In the genomic region with DNA sequence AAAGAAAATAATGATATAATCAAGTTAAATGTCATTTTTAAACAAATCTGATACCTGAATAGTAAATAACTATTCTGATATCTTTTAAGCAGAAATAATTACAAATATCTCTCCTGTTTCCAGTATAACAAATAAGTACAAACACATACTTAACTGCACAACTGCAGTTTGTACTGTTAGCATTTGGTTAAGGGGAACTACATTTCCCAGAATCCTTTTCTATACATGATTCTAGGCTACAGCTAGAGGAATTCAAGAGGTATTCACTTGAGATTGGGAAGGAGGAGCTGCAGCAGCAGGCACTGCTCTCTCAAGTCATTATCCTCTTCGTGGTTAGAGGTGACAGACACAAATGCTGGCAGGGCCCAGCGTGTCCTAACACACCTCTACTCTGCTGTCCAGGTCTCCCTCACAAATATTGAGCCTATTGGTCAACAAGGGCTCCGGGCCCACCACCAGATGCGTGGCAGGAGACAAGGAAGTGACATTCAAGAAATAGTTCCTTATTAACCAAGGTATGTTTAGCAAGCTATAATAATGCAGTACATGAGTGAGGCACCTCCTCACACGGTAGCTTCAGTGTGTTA, we compare ENCODE assay signal across 9 cellular contexts.
DNase-seq lines count a peak whose midpoint lies in the region; ATAC-seq and TF ChIP-seq lines count a peak whose summit lies in the region.
"Had no signal": no experiment of that assay in that cellular context is flagged by ENCODE, and none has a peak within 500 bp of the region (broad histone marks: within the 10 kb centered on the region; RNA-seq: fewer than 3 reads in every experiment).

No MANE protein-coding gene starts in this region.

- H3K9me3 ChIP-seq in SK-N-SH (no peaks in the 10 kb centered on the region), stomach smooth muscle (ENCODE audit: control insufficient read depth in 2 of 2, low read length in 2 of 2) (no peaks in the 10 kb centered on the region)
- H3K9me3 ChIP-seq: Caco-2 had no signal

- H3K27me3 ChIP-seq in SK-N-SH (ENCODE audit: insufficient read depth) (no peaks in the 10 kb centered on the region), stomach smooth muscle (ENCODE audit: control insufficient read depth in 1 of 2, insufficient read depth in 2 of 2, low read length in 2 of 2) (no peaks in the 10 kb centered on the region)

- no peaks in the 10 kb centered on the region for H3K27me3 Mint-ChIP-seq in activated T-cell treated with anti-CD3 and anti-CD28 coated beads, Interleukin-2, amount 50 U/mL, for 24 hours

- no peaks in the 10 kb centered on the region; the same call in 1 of the 2 replicates for H4K20me1 ChIP-seq in SK-N-SH (ENCODE audit: insufficient read depth)

- peaks cover 0 to 22% of the 10 kb centered on the region in 2 experiments for H3K36me3 ChIP-seq in SK-N-SH (replicated peaks in 1 of 2; ENCODE audit: control insufficient read depth in 1 of 2, insufficient read depth in 2 of 2, low read length in 1 of 2)
- peaks cover 3 to 4% of the 10 kb centered on the region in 2 donors for H3K36me3 ChIP-seq in stomach smooth muscle (ENCODE audit: control insufficient read depth in 2 of 2, insufficient read depth in 2 of 2, low read length in 2 of 2)

- no peaks in the 10 kb centered on the region for H3K9me2 ChIP-seq in SK-N-SH

- no peak for TF ChIP-seq RAD21 in SK-N-SH (IDR thresholded peaks at IDR 0.05; ENCODE audit: low read length)

- H2AFZ ChIP-seq in SK-N-SH (ENCODE audit: low read depth), result peak overlapping the region; percentile 68; the same call in 1 of the 2 replicates

- DNase-seq in activated T-cell treated with anti-CD3 and anti-CD28 coated beads, Interleukin-2, amount 50 U/mL, for 24 hours, result no peak
- DNase-seq in activated T-cell treated with anti-CD3 and anti-CD28 coated beads for 4 hours (no peak), SK-N-SH (no peak), fibroblast of the aortic adventitia (ENCODE audit: low read depth) (peak; percentile 68), NCI-H1694 (lab: John Stamatoyannopoulos, UW) (no peak), HuH-7 (ENCODE audit: low spot score) (no peak)

- CTCF ChIA-PET in SK-N-SH (lab: Yijun Ruan, JAX), result interaction anchor here (0.7 to 4.4 kb wide), 9 partner anchors 20 to 447 kb away, joined by 3 to 32 read pairs (median 4); no protein-coding TSS in a partner anchor

- H3K4me1 Mint-ChIP-seq in activated T-cell treated with anti-CD3 and anti-CD28 coated beads, Interleukin-2, amount 50 U/mL, for 24 hours (ENCODE audit: low read depth), result peaks cover 78% of the 10 kb centered on the region

- H3K9ac ChIP-seq in SK-N-SH (peak overlapping the region; percentile 64), stomach smooth muscle (ENCODE audit: low read length in 2 of 2) (peak overlapping the region in 1 of 2 donors; percentile 13)

- no peak for ATAC-seq in GM19351 (IDR thresholded peaks at IDR 0.05; ENCODE audit: unreplicated experiment)

- H3F3A ChIP-seq in SK-N-SH (replicated peaks; ENCODE audit: insufficient read depth), result peaks cover 48% of the 10 kb centered on the region

- H3K4me3 ChIP-seq in SK-N-SH (ENCODE audit: low read depth in 2 of 2, low read length in 1 of 2) (peak overlapping the region; percentile 23 to 37; a peak in 3 of 4 replicates), fibroblast of the aortic adventitia (ENCODE audit: low read depth, low read length) (peak overlapping the region; percentile 46), stomach smooth muscle (ENCODE audit: low read length in 2 of 2) (peak overlapping the region; percentile 9 to 31)

- peaks cover 13 to 34% of the 10 kb centered on the region in 2 experiments for H3K4me1 ChIP-seq in SK-N-SH (ENCODE audit: control insufficient read depth in 1 of 2, insufficient read depth in 2 of 2, low read depth in 1 of 2, low read length in 1 of 2)
- peaks cover 14% of the 10 kb centered on the region for H3K4me1 ChIP-seq in stomach smooth muscle (ENCODE audit: control insufficient read depth, insufficient read depth, low read length)

- peak overlapping the region; percentile 78 for H3K27ac Mint-ChIP-seq in activated T-cell treated with anti-CD3 and anti-CD28 coated beads, Interleukin-2, amount 50 U/mL, for 24 hours

- 96% methylated on average over 5 of the region's 5 CpGs for WGBS in SK-N-SH (ENCODE audit: low lambda C conversion rate)

- TF ChIP-seq CTCF in SK-N-SH (IDR thresholded peaks at IDR 0.05), result no peak
- no peak for TF ChIP-seq CTCF in fibroblast of the aortic adventitia (IDR thresholded peaks at IDR 0.05; ENCODE audit: insufficient read depth, low read length)

- POLR2A ChIA-PET in SK-N-SH (lab: Yijun Ruan, JAX), result interaction anchor here (0.9 kb wide), 1 partner anchor 255 kb away, joined by 3 read pairs; the partner anchor contains the start of gene MKLN1

- no peak overlapping the region for H3K4me3 Mint-ChIP-seq in activated T-cell treated with anti-CD3 and anti-CD28 coated beads, Interleukin-2, amount 50 U/mL, for 24 hours

- peaks cover 48% of the 10 kb centered on the region for H3K36me3 Mint-ChIP-seq in activated T-cell treated with anti-CD3 and anti-CD28 coated beads, Interleukin-2, amount 50 U/mL, for 24 hours (ENCODE audit: low read depth)

- peaks cover 58% of the 10 kb centered on the region for H3K79me2 ChIP-seq in SK-N-SH (ENCODE audit: insufficient read depth)

- no peak for TF ChIP-seq EP300 in SK-N-SH (IDR thresholded peaks at IDR 0.05; ENCODE audit: borderline replicate concordance in 1 of 2, low read depth in 1 of 2, low read length in 1 of 2)

- H3K27ac ChIP-seq in SK-N-SH (ENCODE audit: low read depth in 2 of 2, low read length in 1 of 2) (peak overlapping the region; percentile 89 to 91), stomach smooth muscle (ENCODE audit: low read length) (no peak overlapping the region)

- H3K4me2 ChIP-seq in SK-N-SH, result peak overlapping the region; percentile 52

- H3K9me3 Mint-ChIP-seq in activated T-cell treated with anti-CD3 and anti-CD28 coated beads, Interleukin-2, amount 50 U/mL, for 24 hours, result no peaks in the 10 kb centered on the region

TF ChIP-seq in SK-N-SH, 30 proteins besides CTCF, POLR2A, EP300 and RAD21:
- TF ChIP-seq USF2 (IDR thresholded peaks at IDR 0.05; ENCODE audit: borderline replicate concordance, low read depth, low read length) (no peak), TAF1 (IDR thresholded peaks at IDR 0.05; ENCODE audit: borderline replicate concordance, low read depth, low read length) (no peak), FOXJ3 (CRISPR knock-in tag; IDR thresholded peaks at IDR 0.05) (no peak), FOXM1 (IDR thresholded peaks at IDR 0.05; ENCODE audit: low read depth) (no peak), CHD2 (IDR thresholded peaks at IDR 0.05; ENCODE audit: low read length, partially characterized antibody) (no peak), NFIC (IDR thresholded peaks at IDR 0.05; ENCODE audit: borderline replicate concordance) (no peak), SIN3A (IDR thresholded peaks at IDR 0.05; ENCODE audit: borderline replicate concordance, low read depth, low read length) (no peak), RCOR1 (IDR thresholded peaks at IDR 0.05; ENCODE audit: low read length) (no peak), POLR2AphosphoS5 (IDR thresholded peaks at IDR 0.05; ENCODE audit: low read depth, low read length) (no peak), EZH2phosphoT487 (IDR thresholded peaks at IDR 0.05; ENCODE audit: borderline replicate concordance, low read depth) (no peak), YY1 (IDR thresholded peaks at IDR 0.05; ENCODE audit: low read depth) (no peak), FOSL2 (IDR thresholded peaks at IDR 0.05; ENCODE audit: borderline replicate concordance, low read depth) (no peak), SMC3 (IDR thresholded peaks at IDR 0.05; ENCODE audit: low read depth, low read length) (no peak), GATA2 (CRISPR knock-in tag; IDR thresholded peaks at IDR 0.05) (no peak), ZBTB33 (IDR thresholded peaks at IDR 0.05; ENCODE audit: borderline replicate concordance, low read depth) (no peak), MEF2A (IDR thresholded peaks at IDR 0.05; ENCODE audit: borderline replicate concordance, low read depth) (no peak), TEAD4 (IDR thresholded peaks at IDR 0.05; ENCODE audit: borderline replicate concordance, insufficient read depth) (no peak), GABPA (IDR thresholded peaks at IDR 0.05; ENCODE audit: low read depth) (no peak)
- TF ChIP-seq, protein P1, sequence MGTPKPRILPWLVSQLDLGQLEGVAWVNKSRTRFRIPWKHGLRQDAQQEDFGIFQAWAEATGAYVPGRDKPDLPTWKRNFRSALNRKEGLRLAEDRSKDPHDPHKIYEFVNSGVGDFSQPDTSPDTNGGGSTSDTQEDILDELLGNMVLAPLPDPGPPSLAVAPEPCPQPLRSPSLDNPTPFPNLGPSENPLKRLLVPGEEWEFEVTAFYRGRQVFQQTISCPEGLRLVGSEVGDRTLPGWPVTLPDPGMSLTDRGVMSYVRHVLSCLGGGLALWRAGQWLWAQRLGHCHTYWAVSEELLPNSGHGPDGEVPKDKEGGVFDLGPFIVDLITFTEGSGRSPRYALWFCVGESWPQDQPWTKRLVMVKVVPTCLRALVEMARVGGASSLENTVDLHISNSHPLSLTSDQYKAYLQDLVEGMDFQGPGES (IDR thresholded peaks at IDR 0.05; ENCODE audit: low read depth, low read length), result no peak
